Comparison of ENCODE assay signal across 9 cellular contexts in genomic region chr3:31157028-31157694, GRCh38.
DNase-seq lines count a peak whose midpoint lies in the region; ATAC-seq and TF ChIP-seq lines count a peak whose summit lies in the region.
"Had no signal": no experiment of that assay in that cellular context is flagged by ENCODE, and none has a peak within 500 bp of the region (broad histone marks: within the 10 kb centered on the region; RNA-seq: fewer than 3 reads in every experiment).

No MANE protein-coding gene starts in this region.

- H4K20me1 ChIP-seq in DND-41 (ENCODE audit: insufficient read depth, low read length) (no peaks in the 10 kb centered on the region), PC-3 (ENCODE audit: low read length) (no peaks in the 10 kb centered on the region)

- H3K4me1 Mint-ChIP-seq in mesothelial cell of epicardium (peaks cover 34% of the 10 kb centered on the region), glutamatergic neuron (ENCODE audit: low read depth, unreplicated experiment) (no peaks in the 10 kb centered on the region)

- no peaks in the 10 kb centered on the region for H3F3A ChIP-seq in PC-3 (ENCODE audit: low read length, unreplicated experiment)

- H3K36me3 ChIP-seq in DND-41 (ENCODE audit: insufficient read depth, low read length) (no peaks in the 10 kb centered on the region), PC-3 (ENCODE audit: low read depth, low read length) (no peaks in the 10 kb centered on the region)

- intact Hi-C loops in PC-3 (cut with micrococcal nuclease): no loop called here

- H3K27ac Mint-ChIP-seq in mesothelial cell of epicardium: peak overlapping the region; percentile 6
- no peak overlapping the region for H3K27ac Mint-ChIP-seq in glutamatergic neuron (ENCODE audit: unreplicated experiment)
- H3K27ac Mint-ChIP-seq: activated CD4-positive, alpha-beta memory T cell treated with anti-CD3 and anti-CD28 coated beads, Interleukin-2, amount 10 ng/mL, durations not matched to agents 7 days and 5 days had no signal

- H3K36me3 Mint-ChIP-seq in mesothelial cell of epicardium (no peaks in the 10 kb centered on the region), glutamatergic neuron (ENCODE audit: unreplicated experiment) (no peaks in the 10 kb centered on the region)

- H3K9me2 ChIP-seq in PC-3 (replicated peaks; ENCODE audit: low read length): no peaks in the 10 kb centered on the region

- H3K27me3 Mint-ChIP-seq in mesothelial cell of epicardium (ENCODE audit: low read depth) (no peaks in the 10 kb centered on the region), glutamatergic neuron (ENCODE audit: unreplicated experiment) (no peaks in the 10 kb centered on the region)
- H3K27me3 Mint-ChIP-seq: activated CD4-positive, alpha-beta memory T cell treated with anti-CD3 and anti-CD28 coated beads, Interleukin-2, amount 10 ng/mL, durations not matched to agents 7 days and 5 days had no signal

- TF ChIP-seq CTCF in DND-41 (IDR thresholded peaks at IDR 0.05; ENCODE audit: borderline replicate concordance, extremely low read depth, low read length, poor library complexity, severe bottlenecking) (peak; percentile 44), PC-3 (conservative IDR thresholded peaks at IDR 0.05; ENCODE audit: low read depth, low read length) (peak; percentile 34), mesothelial cell of epicardium (IDR thresholded peaks at IDR 0.05; ENCODE audit: unreplicated experiment) (no peak), glutamatergic neuron (IDR thresholded peaks at IDR 0.05; ENCODE audit: partially characterized antibody, unreplicated experiment) (no peak), coronary artery (IDR thresholded peaks at IDR 0.05) (no peak)

- POLR2A ChIA-PET in PC-3 (lab: Charles Lee; ENCODE audit: unreplicated experiment): no interaction called here

- H3K4me2 ChIP-seq in DND-41 (ENCODE audit: insufficient read depth, low read length) (peak overlapping the region; percentile 26; the same call in 1 of the 2 replicates), PC-3 (ENCODE audit: low read length) (no peak overlapping the region)

- no TSS peak for BruUV-seq in PC-3 (replicated peaks; lab: Mats Ljungman, UMichigan)

- H3K27me3 ChIP-seq in DND-41 (ENCODE audit: insufficient read depth, low read length, poor library complexity) (no peaks in the 10 kb centered on the region), PC-3 (ENCODE audit: low read length) (no peaks in the 10 kb centered on the region)

- H2AFZ ChIP-seq in DND-41 (ENCODE audit: low read depth, low read length) (peak overlapping the region; percentile 45; the same call in 1 of the 2 replicates), PC-3 (ENCODE audit: low read length) (no peak overlapping the region)

- no peaks in the 10 kb centered on the region for H3K9me3 ChIP-seq in DND-41 (ENCODE audit: insufficient read depth, low read length, severe bottlenecking)
- no peaks in the 10 kb centered on the region for H3K9me3 ChIP-seq in PC-3 (ENCODE audit: low read length)

- peak; percentile 56; the same call in 1 of the 3 replicates for ATAC-seq in DND-41 (ENCODE audit: insufficient read depth, low read depth)
- ATAC-seq in GM19324 (IDR thresholded peaks at IDR 0.05; ENCODE audit: low FRiP score, unreplicated experiment): peak; percentile 73
- ATAC-seq in PC-3: no peak

- no peak overlapping the region for H3K9ac ChIP-seq in DND-41 (ENCODE audit: low read depth, low read length)
- no peak overlapping the region for H3K9ac ChIP-seq in PC-3 (ENCODE audit: low read length)

- no peaks in the 10 kb centered on the region for H3K79me2 ChIP-seq in DND-41 (ENCODE audit: insufficient read depth, low read length)
- H3K79me2 ChIP-seq in PC-3 (ENCODE audit: low read length): no peaks in the 10 kb centered on the region

- H3K4me3 Mint-ChIP-seq in mesothelial cell of epicardium: no peak overlapping the region
- H3K4me3 Mint-ChIP-seq in glutamatergic neuron (ENCODE audit: unreplicated experiment): no peak overlapping the region
- H3K4me3 Mint-ChIP-seq: activated CD4-positive, alpha-beta memory T cell treated with anti-CD3 and anti-CD28 coated beads, Interleukin-2, amount 10 ng/mL, durations not matched to agents 7 days and 5 days had no signal

- H3K4me1 ChIP-seq in DND-41 (ENCODE audit: insufficient read depth, low read length): peaks cover 6% of the 10 kb centered on the region
- H3K4me1 ChIP-seq in PC-3 (ENCODE audit: insufficient read depth, low read length): no peaks in the 10 kb centered on the region

- no peak for DNase-seq in DND-41
- peak; percentile 22 for DNase-seq in PC-3
- DNase-seq in mesothelial cell of epicardium (ENCODE audit: low spot score in 2 of 2, unreplicated experiment in 2 of 2): no peak
- DNase-seq in HUDEP-2 (lab: John Stamatoyannopoulos, UW; ENCODE audit: unreplicated experiment in 76 of 76): no peak
- DNase-seq in glutamatergic neuron: no peak
- no peak for DNase-seq in coronary artery (ENCODE audit: low spot score)
- DNase-seq: activated CD4-positive, alpha-beta memory T cell treated with anti-CD3 and anti-CD28 coated beads, Interleukin-2, amount 10 ng/mL, durations not matched to agents 7 days and 5 days; DMS153 had no signal

- H3K9me3 Mint-ChIP-seq in mesothelial cell of epicardium: no peaks in the 10 kb centered on the region
- H3K9me3 Mint-ChIP-seq in glutamatergic neuron (ENCODE audit: unreplicated experiment): peaks cover 2% of the 10 kb centered on the region
- H3K9me3 Mint-ChIP-seq: activated CD4-positive, alpha-beta memory T cell treated with anti-CD3 and anti-CD28 coated beads, Interleukin-2, amount 10 ng/mL, durations not matched to agents 7 days and 5 days had no signal

- H3K27ac ChIP-seq in DND-41 (ENCODE audit: low read length) (no peak overlapping the region), PC-3 (ENCODE audit: low read length) (no peak overlapping the region), coronary artery (no peak overlapping the region)

- H3K4me3 ChIP-seq in DND-41 (ENCODE audit: low read depth in 1 of 2, low read length in 2 of 2): no peak overlapping the region
- no peak overlapping the region for H3K4me3 ChIP-seq in PC-3 (ENCODE audit: low read length)
- no peak overlapping the region for H3K4me3 ChIP-seq in coronary artery

- CTCF ChIA-PET in PC-3 (lab: Charles Lee): no interaction called here

Comparison
In these comparisons a context has a peak if more than half of its experiments do, and no peak if none do; other contexts are left out.
1. CTCF ChIP-seq: peak in DND-41 (single experiment) and PC-3 (single experiment); none in mesothelial cell of epicardium (single experiment), glutamatergic neuron (single experiment) and coronary artery (single experiment).